ENCODE assay signal across 8 cellular contexts in genomic region chr12:65556676-65557424, GRCh38.
DNase-seq lines count a peak whose midpoint lies in the region; ATAC-seq and TF ChIP-seq lines count a peak whose summit lies in the region.

No MANE protein-coding gene starts in this region.

- H3K27ac ChIP-seq in Peyer's patch: no peak overlapping the region
- H3K27ac ChIP-seq in neutrophil: no peak overlapping the region
- H3K27ac ChIP-seq in thoracic aorta: no peak overlapping the region

- no peak overlapping the region for H3K4me3 Mint-ChIP-seq in activated T-helper 1 cell treated with anti-CD3 and anti-CD28 coated beads, Interleukin-12 subunit alpha, Interleukin-12 subunit beta, Interleukin-2, Interleukin-4 antibody, amounts not matched to agents 30 ng/mL and 10 ng/mL and 1 ng/mL, durations not matched to agents 14 hours and 24 hours and 36 hours

- intact Hi-C loops in activated T-helper 1 cell treated with anti-CD3 and anti-CD28 coated beads, Interleukin-12 subunit alpha, Interleukin-12 subunit beta, Interleukin-2, Interleukin-4 antibody, amounts not matched to agents 30 ng/mL and 10 ng/mL and 1 ng/mL, durations not matched to agents 14 hours and 24 hours and 36 hours (cut with micrococcal nuclease): loop anchor here (1.0 to 5.0 kb wide), 5 partner anchors 265 to 850 kb away; partner anchors contain the start of gene HMGA2

- H3K36me3 ChIP-seq in Peyer's patch (no peaks in the 10 kb centered on the region), neutrophil (no peaks in the 10 kb centered on the region), thoracic aorta (no peaks in the 10 kb centered on the region)

- H3K4me3 ChIP-seq in Peyer's patch (no peak overlapping the region), fibroblast of villous mesenchyme (ENCODE audit: low read depth, low read length) (no peak overlapping the region), neutrophil (ENCODE audit: low read depth in 1 of 2, low read length in 1 of 2) (no peak overlapping the region), thoracic aorta (no peak overlapping the region)

- peaks cover 7% of the 10 kb centered on the region for H3K4me1 Mint-ChIP-seq in activated T-helper 1 cell treated with anti-CD3 and anti-CD28 coated beads, Interleukin-12 subunit alpha, Interleukin-12 subunit beta, Interleukin-2, Interleukin-4 antibody, amounts not matched to agents 30 ng/mL and 10 ng/mL and 1 ng/mL, durations not matched to agents 14 hours and 24 hours and 36 hours (ENCODE audit: low read depth)

- DNase-seq in DMS153 treated with DMSO at 0.1 percent for 48 hours (lab: John Stamatoyannopoulos, UW; ENCODE audit: unreplicated experiment) (peak; percentile 46), HUDEP-2 (lab: John Stamatoyannopoulos, UW; ENCODE audit: unreplicated experiment in 76 of 76) (peak in 61 of 76 experiments; percentile 3 to 71 (median 33)), Peyer's patch (peak; percentile 27 to 89 (median 85)), fibroblast of villous mesenchyme (ENCODE audit: low read depth) (peak; percentile 86), thoracic aorta (ENCODE audit: low spot score) (peak; percentile 44)
- peak; percentile 23 for DNase-seq in activated T-helper 1 cell treated with anti-CD3 and anti-CD28 coated beads, Interleukin-12 subunit alpha, Interleukin-12 subunit beta, Interleukin-2, Interleukin-4 antibody, amounts not matched to agents 30 ng/mL and 10 ng/mL and 1 ng/mL, durations not matched to agents 14 hours and 24 hours and 36 hours (ENCODE audit: low spot score)

- H3K4me1 ChIP-seq in Peyer's patch (no peaks in the 10 kb centered on the region), neutrophil (ENCODE audit: control insufficient read depth in 1 of 2, insufficient read depth in 1 of 2, low read depth in 1 of 2, low read length in 1 of 2) (peaks cover 11 to 13% of the 10 kb centered on the region in 2 experiments), thoracic aorta (ENCODE audit: control insufficient read depth in 1 of 2, low read depth in 2 of 2) (no peaks in the 10 kb centered on the region)

- TF ChIP-seq POLR2A in Peyer's patch (IDR thresholded peaks at IDR 0.05): no peak

- H3K27me3 Mint-ChIP-seq in activated T-helper 1 cell treated with anti-CD3 and anti-CD28 coated beads, Interleukin-12 subunit alpha, Interleukin-12 subunit beta, Interleukin-2, Interleukin-4 antibody, amounts not matched to agents 30 ng/mL and 10 ng/mL and 1 ng/mL, durations not matched to agents 14 hours and 24 hours and 36 hours (ENCODE audit: insufficient read depth): peaks cover 9% of the 10 kb centered on the region

- no peak overlapping the region for H3K27ac Mint-ChIP-seq in activated T-helper 1 cell treated with anti-CD3 and anti-CD28 coated beads, Interleukin-12 subunit alpha, Interleukin-12 subunit beta, Interleukin-2, Interleukin-4 antibody, amounts not matched to agents 30 ng/mL and 10 ng/mL and 1 ng/mL, durations not matched to agents 14 hours and 24 hours and 36 hours

- H3K9me3 ChIP-seq in Peyer's patch: no peaks in the 10 kb centered on the region
- no peaks in the 10 kb centered on the region for H3K9me3 ChIP-seq in neutrophil
- H3K9me3 ChIP-seq in thoracic aorta: no peaks in the 10 kb centered on the region

- H3K9me3 Mint-ChIP-seq in activated T-helper 1 cell treated with anti-CD3 and anti-CD28 coated beads, Interleukin-12 subunit alpha, Interleukin-12 subunit beta, Interleukin-2, Interleukin-4 antibody, amounts not matched to agents 30 ng/mL and 10 ng/mL and 1 ng/mL, durations not matched to agents 14 hours and 24 hours and 36 hours: no peaks in the 10 kb centered on the region

- peak; percentile 100 for ATAC-seq in GM21390 (IDR thresholded peaks at IDR 0.05; ENCODE audit: unreplicated experiment)
- ATAC-seq in thoracic aorta (ENCODE audit: insufficient number of reproducible peaks, low FRiP score, low read depth): peak; percentile 60

- no peaks in the 10 kb centered on the region for H3K27me3 ChIP-seq in Peyer's patch
- H3K27me3 ChIP-seq in neutrophil: peaks cover 4% of the 10 kb centered on the region
- no peaks in the 10 kb centered on the region for H3K27me3 ChIP-seq in thoracic aorta (replicated peaks; ENCODE audit: insufficient read depth)

- H3K36me3 Mint-ChIP-seq in activated T-helper 1 cell treated with anti-CD3 and anti-CD28 coated beads, Interleukin-12 subunit alpha, Interleukin-12 subunit beta, Interleukin-2, Interleukin-4 antibody, amounts not matched to agents 30 ng/mL and 10 ng/mL and 1 ng/mL, durations not matched to agents 14 hours and 24 hours and 36 hours (ENCODE audit: low read depth): no peaks in the 10 kb centered on the region

- TF ChIP-seq CTCF in Peyer's patch (IDR thresholded peaks at IDR 0.05): peak in 5 of 6 experiments; percentile 48 to 91 (median 87)
- peak; percentile 90 for TF ChIP-seq CTCF in fibroblast of villous mesenchyme (IDR thresholded peaks at IDR 0.05; ENCODE audit: insufficient read depth, low read depth, low read length)
- TF ChIP-seq CTCF in neutrophil (IDR thresholded peaks at IDR 0.05): peak; percentile 68
- TF ChIP-seq CTCF in thoracic aorta (IDR thresholded peaks at IDR 0.05): peak; percentile 89

Comparison
In these comparisons a context has a peak if more than half of its experiments do, and no peak if none do; other contexts are left out.
1. DNase-seq: peak in every context shown above with its lines; median percentile 86 in fibroblast of villous mesenchyme; 85 in Peyer's patch; 46 in DMS153 treated with DMSO at 0.1 percent for 48 hours; 44 in thoracic aorta; 33 in HUDEP-2; 23 in activated T-helper 1 cell treated with anti-CD3 and anti-CD28 coated beads, Interleukin-12 subunit alpha, Interleukin-12 subunit beta, Interleukin-2, Interleukin-4 antibody, amounts not matched to agents 30 ng/mL and 10 ng/mL and 1 ng/mL, durations not matched to agents 14 hours and 24 hours and 36 hours.